12 cellular contexts compared by ENCODE assay signal in the genomic region with DNA sequence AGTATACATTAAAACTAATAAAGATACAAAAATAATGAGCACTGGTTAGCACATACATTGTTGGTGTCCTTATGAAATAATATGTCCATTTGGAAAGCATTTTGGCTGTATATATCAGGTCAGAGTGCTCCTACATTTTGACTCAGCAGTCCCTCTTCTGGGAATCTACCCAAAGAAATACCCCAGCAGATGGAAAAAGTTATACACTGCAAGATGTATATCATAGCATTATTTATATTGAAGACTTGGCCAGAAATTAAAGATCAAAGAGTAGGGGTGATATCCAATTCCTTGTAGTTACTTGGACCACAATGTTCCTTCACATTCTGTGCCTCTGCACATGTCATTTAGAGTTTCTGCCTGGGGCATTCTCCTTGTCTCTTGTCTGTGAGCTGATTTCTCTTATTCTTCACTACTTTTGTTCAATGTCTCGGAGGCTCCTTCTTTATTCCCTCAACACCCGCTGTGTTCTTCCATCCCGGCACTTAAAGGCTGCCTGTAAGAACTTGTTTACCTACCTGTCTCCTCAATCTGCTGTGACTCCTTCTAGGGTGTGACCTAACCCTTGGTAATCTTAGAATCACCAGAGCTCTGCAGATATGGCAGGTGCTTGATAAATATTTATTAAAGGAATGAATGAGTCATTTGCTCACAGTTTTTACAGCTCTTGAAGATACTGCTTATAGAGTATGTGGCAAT. TPM values are rescaled to one million over a fixed set of nuclear protein-coding genes. Genes with fewer than 3 reads are reported as not detected.
DNase-seq lines count a peak whose midpoint lies in the region; FAIRE-seq and TF ChIP-seq lines count a peak whose summit lies in the region.
"Had no signal": no experiment of that assay in that cellular context is flagged by ENCODE, and none has a peak within 500 bp of the region (broad histone marks: within the 10 kb centered on the region; RNA-seq: fewer than 3 reads in every experiment).

No MANE protein-coding gene starts in this region.

- FAIRE-seq in H1 (lab: Jason Lieb, UNC), result peak; percentile 28
- FAIRE-seq: GM18507 had no signal

- in situ Hi-C loops in G401 (cut with HindIII; ENCODE audit: low sequenced_read_pairs), result no loop called here

- peaks cover 15% of the 10 kb centered on the region for H3K27me3 Mint-ChIP-seq in neural progenitor cell (ENCODE audit: insufficient read depth, low read depth)
- no peaks in the 10 kb centered on the region for H3K27me3 Mint-ChIP-seq in chondrocyte (ENCODE audit: low read depth)

- H3K36me3 ChIP-seq in H1 (ENCODE audit: control insufficient read depth in 2 of 4, insufficient read depth in 4 of 4, low read length in 3 of 4), result peaks cover 0 to 5% (median 0%) of the 10 kb centered on the region in 4 experiments; a peak in 1 of 8 replicates
- H3K36me3 ChIP-seq in neural progenitor cell, result no peaks in the 10 kb centered on the region
- H3K36me3 ChIP-seq in sigmoid colon, result no peaks in the 10 kb centered on the region

- TF ChIP-seq CTCF in H1 (IDR thresholded peaks at IDR 0.05; ENCODE audit: control extremely low read depth in 1 of 3, insufficient read depth in 1 of 3, low read depth in 1 of 3, low read length in 3 of 3) (no peak), neural progenitor cell (IDR thresholded peaks at IDR 0.05) (no peak), sigmoid colon (IDR thresholded peaks at IDR 0.05) (no peak), chondrocyte (IDR thresholded peaks at IDR 0.05) (no peak)

- H3K4me1 Mint-ChIP-seq in neural progenitor cell (peaks cover 43% of the 10 kb centered on the region), chondrocyte (ENCODE audit: low read depth) (peaks cover 34% of the 10 kb centered on the region)

- no peak overlapping the region for H3K23ac ChIP-seq in H1 (ENCODE audit: insufficient read length)

- intact Hi-C loops in sigmoid colon (cut with DNase I), result no loop called here

- H3K9me3 ChIP-seq in H1 (ENCODE audit: insufficient read depth in 2 of 2, low read depth in 1 of 2, low read length in 1 of 2), result peaks cover 18 to 20% of the 10 kb centered on the region in 2 experiments
- H3K9me3 ChIP-seq in neural progenitor cell (ENCODE audit: low read depth), result no peaks in the 10 kb centered on the region
- H3K9me3 ChIP-seq in sigmoid colon, result no peaks in the 10 kb centered on the region

- H3K27me3 ChIP-seq in H1 (replicated peaks in 1 of 4; ENCODE audit: control insufficient read depth in 3 of 4, extremely low read depth in 1 of 4, insufficient read depth in 3 of 4, low read length in 3 of 4) (peaks cover 3 to 19% (median 7%) of the 10 kb centered on the region in 4 experiments; a peak in 4 of 7 replicates), neural progenitor cell (peaks cover 20% of the 10 kb centered on the region), sigmoid colon (no peaks in the 10 kb centered on the region)

- TF ChIP-seq POLR2A in H1 (IDR thresholded peaks at IDR 0.05; ENCODE audit: control extremely low read depth in 1 of 2, low read depth in 2 of 2, low read length in 2 of 2) (no peak), sigmoid colon (IDR thresholded peaks at IDR 0.05) (no peak)

- WGBS in H1 (ENCODE audit: extremely low coverage in 1 of 2, insufficient coverage in 1 of 2, insufficient read length in 1 of 2, insufficient replicate concordance in 2 of 2, low coverage in 1 of 2, low lambda C conversion rate in 2 of 2, missing lambda C conversion rate in 1 of 2), 2 experiments, result 14% methylated on average over 3 of the region's 3 CpGs; no CpG with 5 or more reads in 1 of the 2 experiments
- 34 to 64% methylated on average over 3 of the region's 3 CpGs for WGBS in sigmoid colon, 2 donors

- H3K27ac ChIP-seq in H1 (ENCODE audit: low read depth, low read length) (no peak overlapping the region), neural progenitor cell (no peak overlapping the region), sigmoid colon (peak overlapping the region in 1 of 4 donors; percentile 3)

- TF ChIP-seq EP300 in H1 (IDR thresholded peaks at IDR 0.05; ENCODE audit: borderline replicate concordance in 1 of 2, low read depth in 2 of 2, low read length in 2 of 2) (no peak), sigmoid colon (IDR thresholded peaks at IDR 0.05) (no peak)

- H2BK20ac ChIP-seq in H1 (ENCODE audit: low read length), result no peak overlapping the region

- H3K14ac ChIP-seq in H1 (ENCODE audit: insufficient read length), result no peak overlapping the region

- peaks cover 0 to under 1% of the 10 kb centered on the region in 2 experiments for H4K20me1 ChIP-seq in H1 (replicated peaks in 1 of 2; ENCODE audit: control insufficient read depth in 1 of 2, insufficient read depth in 2 of 2, low read length in 2 of 2)
- H4K20me1 ChIP-seq in neural progenitor cell (ENCODE audit: low read depth), result peaks cover 4% of the 10 kb centered on the region

- DNase-seq in G401 (ENCODE audit: low spot score), result peak; percentile 63
- DNase-seq in LoVo (ENCODE audit: low spot score), result peak; percentile 66
- no peak for DNase-seq in H1 (ENCODE audit: low read depth in 1 of 2, low spot score in 2 of 2)
- DNase-seq in neural progenitor cell (ENCODE audit: low spot score), result peak; percentile 67
- DNase-seq in sigmoid colon, result no peak
- DNase-seq in NCI-H1694 treated with DMSO at 0.1 percent for 48 hours (lab: John Stamatoyannopoulos, UW), result no peak
- no peak for DNase-seq in chondrocyte (ENCODE audit: low spot score)
- DNase-seq: DND-41; hippocampal formation; stimulated activated CD4-positive, alpha-beta T cell treated with anti-CD3 and anti-CD28 coated beads, Interleukin-15, amount 100 ng/mL, for 24 hours; stimulated activated naive CD4-positive, alpha-beta T cell had no signal

- H3K36me3 Mint-ChIP-seq in neural progenitor cell, result peaks cover 5% of the 10 kb centered on the region
- H3K36me3 Mint-ChIP-seq in chondrocyte (ENCODE audit: low read depth), result no peaks in the 10 kb centered on the region

- no peak overlapping the region for H4K8ac ChIP-seq in H1 (ENCODE audit: extremely low read depth, insufficient read depth, low read length)

- no peak overlapping the region for H3K4ac ChIP-seq in H1 (replicated peaks; ENCODE audit: insufficient read length, low read depth, low read length)

- POLR2A ChIA-PET in H1 (lab: Charles Lee; ENCODE audit: partially characterized antibody), result interaction anchor here (0.8 kb wide), 1 partner anchor 44 kb away, joined by 3 read pairs; no protein-coding TSS in a partner anchor

- no peak overlapping the region for H2BK5ac ChIP-seq in H1 (ENCODE audit: low read depth, low read length)

- H3K79me2 ChIP-seq in H1 (ENCODE audit: control insufficient read depth in 1 of 2, insufficient read depth in 2 of 2, low read length in 2 of 2) (peaks cover 0 to 9% of the 10 kb centered on the region in 2 experiments; a peak in 1 of 4 replicates), neural progenitor cell (ENCODE audit: low read depth) (peaks cover 9% of the 10 kb centered on the region)

- H2BK120ac ChIP-seq in H1 (replicated peaks; ENCODE audit: low read depth, low read length), result no peak overlapping the region

- no peak overlapping the region for H4K5ac ChIP-seq in H1 (ENCODE audit: insufficient read length, low read depth, low read length)

- H3K9ac ChIP-seq in H1 (replicated peaks in 1 of 4; ENCODE audit: extremely low read depth in 1 of 4, low read depth in 3 of 4, low read length in 3 of 4) (no peak overlapping the region), neural progenitor cell (no peak overlapping the region)

- H4K91ac ChIP-seq in H1 (replicated peaks; ENCODE audit: insufficient read length, low read length), result no peak overlapping the region

- H3K9me3 Mint-ChIP-seq in neural progenitor cell (peaks cover 20% of the 10 kb centered on the region), chondrocyte (ENCODE audit: low read depth) (no peaks in the 10 kb centered on the region)

- H2AK5ac ChIP-seq in H1 (ENCODE audit: low read depth, low read length), result no peak overlapping the region

- peaks cover 45% of the 10 kb centered on the region for H3F3A ChIP-seq in neural progenitor cell (ENCODE audit: low read depth)

- H3K4me3 ChIP-seq in H1 (ENCODE audit: extremely low read depth in 1 of 4, insufficient read depth in 2 of 4, low read depth in 3 of 4, low read length in 4 of 4) (peak overlapping the region in 2 of 4 experiments; percentile 4 to 17; a peak in 2 of 8 replicates), neural progenitor cell (peak overlapping the region; percentile 12), sigmoid colon (no peak overlapping the region)

- no peak overlapping the region for H3K4me3 Mint-ChIP-seq in neural progenitor cell
- H3K4me3 Mint-ChIP-seq in chondrocyte (ENCODE audit: unreplicated experiment), result no peak overlapping the region

- peaks cover 18% of the 10 kb centered on the region for H3K23me2 ChIP-seq in H1 (ENCODE audit: low read depth, low read length)

- H3K27ac Mint-ChIP-seq in neural progenitor cell (no peak overlapping the region), chondrocyte (ENCODE audit: unreplicated experiment) (no peak overlapping the region)

- no peak for TF ChIP-seq RAD21 in H1 (IDR thresholded peaks at IDR 0.05 in 1 of 2, conservative IDR thresholded peaks at IDR 0.05 in 1 of 2; ENCODE audit: low read depth in 2 of 2, low read length in 2 of 2)

- no peak overlapping the region for H2BK15ac ChIP-seq in H1 (ENCODE audit: low read length)

- no peak overlapping the region for H3K18ac ChIP-seq in H1 (ENCODE audit: extremely low read depth, low read length)

- no peaks in the 10 kb centered on the region for H3K79me1 ChIP-seq in H1 (ENCODE audit: low read depth, low read length)

- no peak overlapping the region for H2BK12ac ChIP-seq in H1 (ENCODE audit: low read depth, low read length)

- H3K4me1 ChIP-seq in H1 (replicated peaks in 1 of 4; ENCODE audit: control insufficient read depth in 3 of 4, insufficient read depth in 4 of 4, low read length in 3 of 4), result peaks cover 8 to 23% (median 15%) of the 10 kb centered on the region in 4 experiments; a peak in 6 of 7 replicates
- H3K4me1 ChIP-seq in neural progenitor cell, result peaks cover 47% of the 10 kb centered on the region
- peaks cover 0 to 29% (median 17%) of the 10 kb centered on the region in 4 donors for H3K4me1 ChIP-seq in sigmoid colon

- H2AFZ ChIP-seq in H1 (ENCODE audit: low read length) (no peak overlapping the region), neural progenitor cell (replicated peaks) (no peak overlapping the region)

- CTCF ChIA-PET in H1 (lab: Charles Lee; ENCODE audit: partially characterized antibody), result interaction anchor here (0.7 to 1.6 kb wide), 4 partner anchors 31 to 511 kb away, joined by 3 to 6 read pairs (median 3); no protein-coding TSS in a partner anchor

- no peak overlapping the region for H3K56ac ChIP-seq in H1 (replicated peaks; ENCODE audit: insufficient read length, low read depth, low read length)

- peak overlapping the region; percentile 23 to 41; a peak in 2 of 4 replicates for H3K4me2 ChIP-seq in H1 (ENCODE audit: insufficient read depth in 1 of 2, low read depth in 2 of 2, low read length in 2 of 2)
- H3K4me2 ChIP-seq in neural progenitor cell, result peak overlapping the region; percentile 63

RNA-seq across cellular contexts. Expression of a gene that starts 3.1 kb away (rescaled TPM):
- not detected in 2 replicates for total RNA-seq in G401 (2014; rRNA removed; shearing (Covaris generic))
- total RNA-seq in H1 (2021; fragmentation: NEBNext Ultra II Directional; extraction: Animal tissue kit (Norgen Biotek cat#: 25700)), result 20.9 and 21.2 TPM in 2 replicates
- 13.1 and 17.6 TPM in 2 replicates for polyA plus RNA-seq in H1 (2011; rRNA removed)
- 17.2 TPM for polyA plus RNA-seq in H1 (2011; cell fraction: cytosol; rRNA removed)
- polyA plus RNA-seq in H1 (2011; cell fraction: nucleus; rRNA removed), result 10.6 TPM
- 13.0 to 16.3 TPM (median 14.4 TPM) in 4 replicates for polyA plus RNA-seq in H1 (2012, experiment 1 of 2)
- 9.0 TPM for polyA plus RNA-seq in H1 (2012, experiment 2 of 2)
- 18.1 TPM for polyA plus RNA-seq in H1 (2013, experiment 1 of 2)
- 24.4 TPM for polyA plus RNA-seq in H1 (2013, experiment 2 of 2)
- 21.1 and 28.0 TPM in 2 replicates for polyA minus RNA-seq in H1 (2011; rRNA and poly(A)+ RNA removed)
- polyA minus RNA-seq in H1 (2011; cell fraction: cytosol; rRNA and poly(A)+ RNA removed), result 12.2 TPM
- polyA minus RNA-seq in H1 (2011; cell fraction: nucleus; rRNA and poly(A)+ RNA removed), result 16.1 TPM
- total RNA-seq in neural progenitor cell (ENCODE audit: low replicate concordance), result 31.7 and 34.9 TPM in 2 replicates
- total RNA-seq in sigmoid colon, result 10 to 100 TPM; 11.2 to 18.6 (median 13.5) TPM
- 1 to 10 TPM; 1.2 to 4.4 (median 1.8) TPM for polyA plus RNA-seq in sigmoid colon
- 52.2 to 57.7 TPM (median 55.5 TPM) in 3 replicates for total RNA-seq in chondrocyte

Comparison
In these comparisons a context has a peak if more than half of its experiments do, and no peak if none do; other contexts are left out.
1. DNase-seq: peak in G401 (single experiment), LoVo (single experiment) and neural progenitor cell (single experiment); none in H1 (0 of 2), sigmoid colon (single experiment), NCI-H1694 treated with DMSO at 0.1 percent for 48 hours (single experiment) and chondrocyte (single experiment).
2. RNA of a gene that starts 3.1 kb away (total RNA-seq): 52.2 to 57.7 TPM in chondrocyte, 31.7 to 34.9 TPM in neural progenitor cell, 20.9 to 21.2 TPM in H1 and 11.2 to 18.6 TPM in sigmoid colon; not detected in G401; every median in the first group is over 10 times any median in the second.